8 cellular contexts compared by ENCODE assay signal in the genomic region with DNA sequence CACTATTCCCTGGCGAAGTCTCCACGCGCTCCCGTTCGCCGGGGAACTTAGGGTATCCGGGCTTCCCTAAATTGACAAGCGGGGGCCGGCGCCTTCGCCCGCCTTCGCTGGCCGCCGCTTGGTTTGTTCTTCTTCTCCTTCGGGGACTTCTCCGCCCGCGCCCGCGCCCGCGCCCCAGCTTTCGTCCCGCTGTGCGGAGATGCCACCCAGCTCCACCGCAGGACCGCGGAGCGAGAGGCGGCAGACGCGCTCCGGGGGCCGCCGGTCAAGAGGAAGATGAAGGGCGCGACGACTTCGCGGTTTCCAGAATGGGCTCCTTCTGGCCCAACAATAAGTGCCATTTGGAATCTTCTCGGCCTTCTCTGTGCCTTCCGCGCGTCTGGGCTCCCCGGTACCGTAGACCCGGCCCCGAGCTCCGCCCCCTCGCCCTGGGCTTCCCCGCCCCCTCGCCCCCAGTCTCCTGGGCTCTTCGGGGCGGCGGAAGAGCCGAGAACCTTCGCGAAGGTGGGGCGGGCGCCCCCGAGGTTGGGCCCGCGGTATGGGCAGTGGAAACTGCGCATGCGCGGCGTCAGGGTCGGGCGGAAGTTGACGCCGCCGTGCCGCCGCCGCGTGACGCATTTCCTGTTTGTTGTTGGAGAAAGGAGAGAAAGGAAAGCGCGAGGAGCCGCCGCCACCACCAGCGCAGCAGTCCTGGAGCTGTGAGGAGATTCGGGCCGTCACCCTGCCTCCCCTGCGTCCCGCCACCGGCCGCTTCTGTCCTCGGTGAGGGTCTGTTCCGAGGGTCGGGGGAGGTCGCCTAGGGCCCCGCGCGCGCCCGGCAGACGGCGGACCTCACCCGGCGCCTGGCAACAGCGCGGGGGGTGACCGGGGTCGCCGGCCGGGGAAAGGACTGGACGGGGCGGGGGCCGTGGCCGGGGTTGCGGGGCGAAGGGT. TPM values are rescaled to one million over a fixed set of nuclear protein-coding genes. Genes with fewer than 3 reads are reported as not detected.
DNase-seq lines count a peak whose midpoint lies in the region; ATAC-seq and TF ChIP-seq lines count a peak whose summit lies in the region.

A gene (plus strand): TSS at position 622 of the 933 bp plus-strand sequence. CDS start 21,569 bp downstream, outside the sequence.

- no peak for TF ChIP-seq CTCF in epithelial cell of proximal tubule (conservative IDR thresholded peaks at IDR 0.05; ENCODE audit: low read depth, low read length)

- peak; percentile 62 for ATAC-seq in GM21576 (IDR thresholded peaks at IDR 0.05; ENCODE audit: unreplicated experiment)

- DNase-seq in DMS153 (lab: John Stamatoyannopoulos, UW): peak; percentile 84
- peak; percentile 84 for DNase-seq in OCI-M2 (lab: John Stamatoyannopoulos, UW; ENCODE audit: unreplicated experiment)
- peak; percentile 98 for DNase-seq in activated T-cell treated with anti-CD3 and anti-CD28 coated beads, Interleukin-2, amount 50 U/mL, for 1 hour
- peak; percentile 18 for DNase-seq in epithelial cell of proximal tubule (ENCODE audit: low read depth)
- peak; percentile 95 for DNase-seq in mucosa of gallbladder (ENCODE audit: low spot score)
- DNase-seq in stimulated activated CD8-positive, alpha-beta memory T cell treated with anti-CD3 and anti-CD28 coated beads, Interleukin-4, amount 100 ng/mL, for 24 hours (ENCODE audit: low read depth): peak; percentile 93

- H3K4me3 ChIP-seq in epithelial cell of proximal tubule (ENCODE audit: low read depth, low read length): peak within 1 kb of the TSS; percentile 79

- peak; percentile 51 for TF ChIP-seq EP300 in Ishikawa (IDR thresholded peaks at IDR 0.05; ENCODE audit: borderline replicate concordance)

- no peak for TF ChIP-seq RAD21 in Ishikawa (IDR thresholded peaks at IDR 0.05; ENCODE audit: low read depth)

TF ChIP-seq in Ishikawa, 13 proteins besides CTCF, POLR2A, EP300 and RAD21:
- no peak for TF ChIP-seq NFIC (IDR thresholded peaks at IDR 0.05)
- peak; percentile 39; the same call in 1 of the 2 replicates for TF ChIP-seq TCF12 (IDR thresholded peaks at IDR 0.05; ENCODE audit: low read depth)
- TF ChIP-seq, protein P1, sequence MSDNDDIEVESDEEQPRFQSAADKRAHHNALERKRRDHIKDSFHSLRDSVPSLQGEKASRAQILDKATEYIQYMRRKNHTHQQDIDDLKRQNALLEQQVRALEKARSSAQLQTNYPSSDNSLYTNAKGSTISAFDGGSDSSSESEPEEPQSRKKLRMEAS (IDR thresholded peaks at IDR 0.05): peak; percentile 59; the same call in 1 of the 2 replicates
- no peak; the same call in 1 of the 2 replicates for TF ChIP-seq YY1 (IDR thresholded peaks at IDR 0.05; ENCODE audit: low read depth)
- TF ChIP-seq FOXM1 (IDR thresholded peaks at IDR 0.05; ENCODE audit: borderline replicate concordance, low read depth): 0 out of 2 replicates have a peak, but pooled peaks have one; percentile 19
- no peak for TF ChIP-seq CEBPB (IDR thresholded peaks at IDR 0.05)
- peak; percentile 77 for TF ChIP-seq CREB1 (IDR thresholded peaks at IDR 0.05; ENCODE audit: low read depth)
- 0 out of 2 replicates have a peak, but pooled peaks have one; percentile 22 for TF ChIP-seq EGR1 (IDR thresholded peaks at IDR 0.05)
- peak; percentile 71; the same call in 1 of the 2 replicates for TF ChIP-seq ZBTB7A (IDR thresholded peaks at IDR 0.05; ENCODE audit: low read depth)
- TF ChIP-seq TAF1 (IDR thresholded peaks at IDR 0.05; ENCODE audit: low read depth): peak; percentile 58
- TF ChIP-seq TEAD4 (IDR thresholded peaks at IDR 0.05): no peak
- TF ChIP-seq, protein P2, sequence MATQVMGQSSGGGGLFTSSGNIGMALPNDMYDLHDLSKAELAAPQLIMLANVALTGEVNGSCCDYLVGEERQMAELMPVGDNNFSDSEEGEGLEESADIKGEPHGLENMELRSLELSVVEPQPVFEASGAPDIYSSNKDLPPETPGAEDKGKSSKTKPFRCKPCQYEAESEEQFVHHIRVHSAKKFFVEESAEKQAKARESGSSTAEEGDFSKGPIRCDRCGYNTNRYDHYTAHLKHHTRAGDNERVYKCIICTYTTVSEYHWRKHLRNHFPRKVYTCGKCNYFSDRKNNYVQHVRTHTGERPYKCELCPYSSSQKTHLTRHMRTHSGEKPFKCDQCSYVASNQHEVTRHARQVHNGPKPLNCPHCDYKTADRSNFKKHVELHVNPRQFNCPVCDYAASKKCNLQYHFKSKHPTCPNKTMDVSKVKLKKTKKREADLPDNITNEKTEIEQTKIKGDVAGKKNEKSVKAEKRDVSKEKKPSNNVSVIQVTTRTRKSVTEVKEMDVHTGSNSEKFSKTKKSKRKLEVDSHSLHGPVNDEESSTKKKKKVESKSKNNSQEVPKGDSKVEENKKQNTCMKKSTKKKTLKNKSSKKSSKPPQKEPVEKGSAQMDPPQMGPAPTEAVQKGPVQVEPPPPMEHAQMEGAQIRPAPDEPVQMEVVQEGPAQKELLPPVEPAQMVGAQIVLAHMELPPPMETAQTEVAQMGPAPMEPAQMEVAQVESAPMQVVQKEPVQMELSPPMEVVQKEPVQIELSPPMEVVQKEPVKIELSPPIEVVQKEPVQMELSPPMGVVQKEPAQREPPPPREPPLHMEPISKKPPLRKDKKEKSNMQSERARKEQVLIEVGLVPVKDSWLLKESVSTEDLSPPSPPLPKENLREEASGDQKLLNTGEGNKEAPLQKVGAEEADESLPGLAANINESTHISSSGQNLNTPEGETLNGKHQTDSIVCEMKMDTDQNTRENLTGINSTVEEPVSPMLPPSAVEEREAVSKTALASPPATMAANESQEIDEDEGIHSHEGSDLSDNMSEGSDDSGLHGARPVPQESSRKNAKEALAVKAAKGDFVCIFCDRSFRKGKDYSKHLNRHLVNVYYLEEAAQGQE (IDR thresholded peaks at IDR 0.05; ENCODE audit: low read depth): no peak

RNA-seq across cellular contexts. Expression of the gene that starts here (rescaled TPM):
- total RNA-seq in epithelial cell of proximal tubule (108 and 147 TPM in 2 replicates), mucosa of gallbladder (95.8 TPM)

Comparison
In these comparisons a context has a peak if more than half of its experiments do, and no peak if none do; other contexts are left out.
1. Peak in every context shown above with its lines: DNase-seq, ATAC-seq and H3K4me3 ChIP-seq.
2. DNase-seq: peak in every context shown above with its lines; median percentile 98 in activated T-cell treated with anti-CD3 and anti-CD28 coated beads, Interleukin-2, amount 50 U/mL, for 1 hour; 95 in mucosa of gallbladder; 93 in stimulated activated CD8-positive, alpha-beta memory T cell treated with anti-CD3 and anti-CD28 coated beads, Interleukin-4, amount 100 ng/mL, for 24 hours; 84 in DMS153; 84 in OCI-M2; 18 in epithelial cell of proximal tubule.